In the genomic region with DNA sequence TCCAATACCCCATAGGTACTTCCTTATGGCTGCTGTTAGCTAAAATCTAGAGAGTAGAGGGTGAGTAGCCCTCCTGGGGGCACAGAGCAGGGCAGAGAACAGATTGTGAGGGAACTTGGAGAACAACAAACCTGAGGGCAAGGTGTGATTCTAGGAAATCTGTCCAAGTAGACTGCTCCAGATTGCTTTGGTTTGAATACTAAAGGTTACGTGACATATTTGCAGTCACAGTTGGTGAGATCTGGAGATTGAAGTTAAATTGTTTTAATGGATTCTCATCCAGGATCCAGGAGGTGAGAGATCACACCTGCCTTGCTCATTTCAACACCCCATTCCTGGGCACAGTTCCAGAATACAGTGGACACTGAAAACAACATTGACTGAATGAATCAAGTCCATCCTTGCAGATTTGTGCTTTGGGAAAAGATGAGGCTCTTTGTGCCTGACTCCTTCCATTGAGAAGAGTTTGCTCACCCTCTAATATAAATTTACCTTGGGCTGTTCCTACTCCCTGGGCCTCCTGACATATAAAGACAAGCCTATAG, we compare ENCODE assay signal across 23 cellular contexts.
A peak's percentile ranks its signal among the peaks of the same experiment; 100 is the strongest.
DNase-seq lines count a peak whose midpoint lies in the region; ATAC-seq and TF ChIP-seq lines count a peak whose summit lies in the region.
"Had no signal": no experiment of that assay in that cellular context is flagged by ENCODE, and none has a peak within 500 bp of the region (broad histone marks: within the 10 kb centered on the region; RNA-seq: fewer than 3 reads in every experiment).

No MANE protein-coding gene starts in this region.

- no peak overlapping the region for H2BK5ac ChIP-seq in trophoblast cell (ENCODE audit: low read depth, low read length, poor library complexity)

- H3K79me1 ChIP-seq in trophoblast cell (ENCODE audit: low read length) = no peaks in the 10 kb centered on the region

- H4K12ac ChIP-seq in trophoblast cell (ENCODE audit: low read depth, low read length) = no peak overlapping the region

- no peak overlapping the region for H4K91ac ChIP-seq in trophoblast cell (ENCODE audit: low read depth, low read length)

- no peak overlapping the region for H3K14ac ChIP-seq in trophoblast cell (ENCODE audit: low read length)

- ATAC-seq in HG03139 (IDR thresholded peaks at IDR 0.05; ENCODE audit: unreplicated experiment) (no peak), HG03520 (IDR thresholded peaks at IDR 0.05; ENCODE audit: unreplicated experiment) (no peak), left lung (no peak)
- ATAC-seq: GM12878 had no signal

- H3K4me3 ChIP-seq in Caco-2 (ENCODE audit: low read depth, low read length) (no peak overlapping the region), epithelial cell of esophagus (ENCODE audit: low read length) (no peak overlapping the region), trophoblast cell (ENCODE audit: low read depth, low read length) (no peak overlapping the region), left lung (no peak overlapping the region)
- H3K4me3 ChIP-seq: GM12878, spleen, stomach had no signal

- no peaks in the 10 kb centered on the region for H3K79me2 ChIP-seq in trophoblast cell (ENCODE audit: control insufficient read depth, insufficient read depth, low read length, poor library complexity)

- no peak overlapping the region for H2AK5ac ChIP-seq in trophoblast cell (ENCODE audit: low read length)

- H3K36me3 ChIP-seq in Caco-2 (ENCODE audit: control insufficient read depth, insufficient read depth, low read length) (no peaks in the 10 kb centered on the region), trophoblast cell (ENCODE audit: control insufficient read depth in 1 of 2, insufficient read depth in 2 of 2, low read length in 2 of 2) (no peaks in the 10 kb centered on the region), left lung (no peaks in the 10 kb centered on the region)
- H3K36me3 ChIP-seq: neutrophil, spleen, stomach had no signal

- no peaks in the 10 kb centered on the region for H3K36me3 Mint-ChIP-seq in Caco-2 (ENCODE audit: insufficient read depth, unreplicated experiment)

- no peaks in the 10 kb centered on the region for H3K9me3 Mint-ChIP-seq in Caco-2 (ENCODE audit: unreplicated experiment)
- H3K9me3 Mint-ChIP-seq: activated CD8-positive, alpha-beta T cell treated with anti-CD3 and anti-CD28 coated beads for 36 hours; central memory CD8-positive, alpha-beta T cell had no signal

- peak overlapping the region; percentile 28 for H2BK12ac ChIP-seq in trophoblast cell (ENCODE audit: low read length)

- H3K4me2 ChIP-seq in trophoblast cell (ENCODE audit: low read length) = no peak overlapping the region

- CTCF ChIA-PET in Caco-2 (lab: Charles Lee) = interaction anchor here (1.0 kb wide), 1 partner anchor 289 kb away, joined by 9 read pairs; no protein-coding TSS in a partner anchor

- H3K18ac ChIP-seq in trophoblast cell (ENCODE audit: low read length) = no peak overlapping the region

- no peak overlapping the region for H2BK120ac ChIP-seq in trophoblast cell (ENCODE audit: insufficient read depth, low read length, poor library complexity)

- no peak for TF ChIP-seq CTCF in Caco-2 (IDR thresholded peaks at IDR 0.05; ENCODE audit: insufficient read depth in 1 of 2, low read depth in 1 of 2, low read length in 1 of 2, severe bottlenecking in 1 of 2, unreplicated experiment in 1 of 2)
- TF ChIP-seq CTCF in epithelial cell of esophagus (IDR thresholded peaks at IDR 0.05; ENCODE audit: insufficient read depth, low read depth, low read length, missing control alignments) = no peak
- TF ChIP-seq CTCF in left lung (IDR thresholded peaks at IDR 0.05) = no peak

- intact Hi-C loops in Caco-2 (cut with micrococcal nuclease; ENCODE audit: unreplicated experiment) (no loop called here), left lung (cut with DNase I) (no loop called here)

- no peak overlapping the region for H3K4me3 Mint-ChIP-seq in Caco-2 (ENCODE audit: unreplicated experiment)
- H3K4me3 Mint-ChIP-seq: activated CD8-positive, alpha-beta T cell treated with anti-CD3 and anti-CD28 coated beads for 36 hours; central memory CD8-positive, alpha-beta T cell had no signal

- no CpG with 5 or more reads among the region's 1 CpG for WGBS in trophoblast cell (ENCODE audit: extremely low coverage, insufficient coverage, insufficient read length)

- H3K27me3 Mint-ChIP-seq in Caco-2 (ENCODE audit: insufficient read depth, unreplicated experiment) = no peaks in the 10 kb centered on the region
- H3K27me3 Mint-ChIP-seq: activated CD8-positive, alpha-beta T cell treated with anti-CD3 and anti-CD28 coated beads for 36 hours had no signal

- H3K23ac ChIP-seq in trophoblast cell (ENCODE audit: low read length) = no peak overlapping the region

- H3K4me1 Mint-ChIP-seq in Caco-2 (ENCODE audit: low read depth, unreplicated experiment) = peaks cover 10% of the 10 kb centered on the region
- H3K4me1 Mint-ChIP-seq: central memory CD8-positive, alpha-beta T cell had no signal

- no TSS peak for BruUV-seq in Caco-2 (replicated peaks; lab: Mats Ljungman, UMichigan)

- H3K27ac Mint-ChIP-seq in Caco-2 (ENCODE audit: unreplicated experiment) = peak overlapping the region; percentile 11
- H3K27ac Mint-ChIP-seq: activated CD8-positive, alpha-beta T cell treated with anti-CD3 and anti-CD28 coated beads for 36 hours had no signal

- DNase-seq in Caco-2 (no peak), NCI-H748 (lab: John Stamatoyannopoulos, UW; ENCODE audit: unreplicated experiment) (peak; percentile 93), epithelial cell of esophagus (ENCODE audit: low read depth) (peak; percentile 76), trophoblast cell (peak; percentile 60 to 75), C1 segment of cervical spinal cord (lab: John Stamatoyannopoulos, UW) (no peak), left lung (no peak)
- DNase-seq: activated CD8-positive, alpha-beta T cell treated with anti-CD3 and anti-CD28 coated beads for 36 hours; glutamatergic neuron; GOT3; KBM-7; left colon; NCI-H2029; NCI-H446 treated with DMSO at 0.1 percent for 48 hours; RPMI8226; spleen; stimulated activated CD4-positive, alpha-beta T cell treated with anti-CD3 and anti-CD28 coated beads, Interleukin-4, amount 100 ng/mL, for 4 hours; stomach had no signal

- H2AFZ ChIP-seq in trophoblast cell (ENCODE audit: insufficient read depth, low read length, poor library complexity) = no peak overlapping the region

- H3K4me1 ChIP-seq in Caco-2 (peaks cover 26% of the 10 kb centered on the region), trophoblast cell (ENCODE audit: control insufficient read depth in 1 of 2, insufficient read depth in 2 of 2, low read length in 2 of 2) (peaks cover 10 to 12% of the 10 kb centered on the region in 2 experiments), left lung (no peaks in the 10 kb centered on the region)
- H3K4me1 ChIP-seq: spleen, stomach had no signal

- no peak overlapping the region for H3K4ac ChIP-seq in trophoblast cell (ENCODE audit: low read depth, low read length)

- H3K27ac ChIP-seq in trophoblast cell (ENCODE audit: low read depth, low read length) (no peak overlapping the region), left lung (no peak overlapping the region)
- H3K27ac ChIP-seq: C4-2B, neutrophil, spleen, stomach had no signal

- no peak overlapping the region for H4K8ac ChIP-seq in trophoblast cell (ENCODE audit: low read depth, low read length)

- H3K27me3 ChIP-seq in Caco-2 (replicated peaks; ENCODE audit: control insufficient read depth, insufficient read depth, low read length) = no peaks in the 10 kb centered on the region
- peaks cover 3% of the 10 kb centered on the region for H3K27me3 ChIP-seq in trophoblast cell (ENCODE audit: insufficient read depth, low read length)
- no peaks in the 10 kb centered on the region for H3K27me3 ChIP-seq in left lung
- H3K27me3 ChIP-seq: neutrophil, spleen, stomach had no signal

- H3K9me3 ChIP-seq in Caco-2 = no peaks in the 10 kb centered on the region
- no peaks in the 10 kb centered on the region for H3K9me3 ChIP-seq in trophoblast cell (ENCODE audit: insufficient read depth, low read depth, low read length)
- no peaks in the 10 kb centered on the region for H3K9me3 ChIP-seq in left lung
- H3K9me3 ChIP-seq: neutrophil, spleen, stomach had no signal

- POLR2A ChIA-PET in Caco-2 (lab: Charles Lee) = no interaction called here

- H3K9ac ChIP-seq in trophoblast cell (ENCODE audit: low read length) = no peak overlapping the region

Comparison
In these comparisons a context has a peak if more than half of its experiments do, and no peak if none do; other contexts are left out.
1. DNase-seq: peak in NCI-H748 (single experiment), epithelial cell of esophagus (single experiment) and trophoblast cell (2 of 2); none in Caco-2 (0 of 2), C1 segment of cervical spinal cord (0 of 14) and left lung (0 of 2).